In the genomic region with DNA sequence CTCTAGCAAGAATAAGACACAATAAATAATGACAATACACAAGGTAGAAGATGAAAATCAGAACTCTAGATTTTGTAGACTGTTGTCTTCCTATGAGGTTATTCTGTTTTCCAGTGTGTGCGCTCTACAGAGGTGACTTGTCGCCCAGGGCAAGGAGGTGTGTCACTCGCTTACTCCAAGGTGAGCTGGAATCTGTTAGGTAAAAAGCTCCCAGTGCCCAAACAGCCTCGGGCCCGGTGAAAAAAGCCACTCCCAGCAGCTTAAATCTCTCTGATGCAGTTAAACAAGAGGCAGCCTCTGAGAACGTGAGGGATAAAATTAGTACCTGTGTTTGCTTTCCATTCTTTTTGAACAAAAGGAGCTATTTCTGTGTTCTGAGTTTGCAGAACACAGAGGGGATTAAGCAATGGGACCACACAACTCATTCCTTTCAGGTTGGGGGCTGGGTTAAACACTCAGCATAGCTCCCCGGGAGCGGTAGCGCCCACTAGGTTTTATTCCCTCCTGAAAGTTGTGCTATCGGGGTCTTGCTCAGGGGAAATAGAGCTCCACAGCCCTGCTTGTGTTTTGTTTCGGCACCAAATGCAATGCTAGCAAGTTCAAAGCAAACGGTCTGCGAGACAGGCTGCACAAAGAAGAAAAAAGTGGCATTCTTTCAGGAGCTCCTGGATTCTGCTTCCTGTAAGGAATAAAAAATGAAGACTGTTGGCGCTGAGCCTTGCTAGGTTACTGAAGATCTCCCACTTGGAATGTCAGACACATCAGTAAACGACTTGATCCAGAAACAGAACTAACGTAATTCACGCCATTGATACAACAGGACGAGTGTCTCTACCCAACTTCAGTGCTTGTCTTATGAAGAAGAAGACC, we compare ENCODE assay signal across 1 cellular context.
A peak's percentile ranks its signal among the peaks of the same experiment; 100 is the strongest.
TF ChIP-seq lines count a peak whose summit lies in the region.

No MANE protein-coding gene starts in this region.

TF ChIP-seq in HepG2, 621 proteins besides CTCF, POLR2A, EP300 and RAD21 (continued from another document and continues in another):
- no peak for TF ChIP-seq ZNF318 (CRISPR knock-in tag; IDR thresholded peaks at IDR 0.05)
- no peak for TF ChIP-seq EED (CRISPR knock-in tag; IDR thresholded peaks at IDR 0.05)
- TF ChIP-seq GATAD2A (CRISPR knock-in tag; IDR thresholded peaks at IDR 0.05): peak; percentile 77
- TF ChIP-seq ZFY (CRISPR knock-in tag; IDR thresholded peaks at IDR 0.05): no peak
- peak; percentile 42; the same call in 1 of the 2 replicates for TF ChIP-seq ZNF335 (CRISPR knock-in tag; IDR thresholded peaks at IDR 0.05)
- no peak for TF ChIP-seq CSRNP1 (CRISPR knock-in tag; IDR thresholded peaks at IDR 0.05)
- TF ChIP-seq TAF15 (IDR thresholded peaks at IDR 0.05; ENCODE audit: low read depth, low read length, poor library complexity, severe bottlenecking): no peak
- TF ChIP-seq CAMTA2 (CRISPR knock-in tag; IDR thresholded peaks at IDR 0.05; ENCODE audit: borderline replicate concordance): no peak
- no peak for TF ChIP-seq SRF (IDR thresholded peaks at IDR 0.05; ENCODE audit: low read depth, low read length)
- 0 out of 2 replicates have a peak, but pooled peaks have one; percentile 4 for TF ChIP-seq TCF7 (IDR thresholded peaks at IDR 0.05; ENCODE audit: low read depth)
- TF ChIP-seq MAFF (IDR thresholded peaks at IDR 0.05; ENCODE audit: low read depth, low read length): no peak
- no peak for TF ChIP-seq SMARCC2 (IDR thresholded peaks at IDR 0.05)
- no peak for TF ChIP-seq HOXA9 (CRISPR knock-in tag; IDR thresholded peaks at IDR 0.05; ENCODE audit: borderline replicate concordance)
- no peak for TF ChIP-seq MXD1 (CRISPR knock-in tag; IDR thresholded peaks at IDR 0.05)
- no peak for TF ChIP-seq SRSF1 (optimal IDR thresholded peaks at IDR 0.05; ENCODE audit: low read depth, low read length)
- no peak for TF ChIP-seq IRF2 (CRISPR knock-in tag; IDR thresholded peaks at IDR 0.05)
- TF ChIP-seq, protein P1, sequence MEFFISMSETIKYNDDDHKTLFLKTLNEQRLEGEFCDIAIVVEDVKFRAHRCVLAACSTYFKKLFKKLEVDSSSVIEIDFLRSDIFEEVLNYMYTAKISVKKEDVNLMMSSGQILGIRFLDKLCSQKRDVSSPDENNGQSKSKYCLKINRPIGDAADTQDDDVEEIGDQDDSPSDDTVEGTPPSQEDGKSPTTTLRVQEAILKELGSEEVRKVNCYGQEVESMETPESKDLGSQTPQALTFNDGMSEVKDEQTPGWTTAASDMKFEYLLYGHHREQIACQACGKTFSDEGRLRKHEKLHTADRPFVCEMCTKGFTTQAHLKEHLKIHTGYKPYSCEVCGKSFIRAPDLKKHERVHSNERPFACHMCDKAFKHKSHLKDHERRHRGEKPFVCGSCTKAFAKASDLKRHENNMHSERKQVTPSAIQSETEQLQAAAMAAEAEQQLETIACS (CRISPR knock-in tag; IDR thresholded peaks at IDR 0.05): no peak
- TF ChIP-seq TBX3 (IDR thresholded peaks at IDR 0.05; ENCODE audit: borderline replicate concordance): no peak
- no peak for TF ChIP-seq SIN3B (IDR thresholded peaks at IDR 0.05; ENCODE audit: low read length)
- no peak for TF ChIP-seq ZBTB49 (CRISPR knock-in tag; IDR thresholded peaks at IDR 0.05; ENCODE audit: borderline replicate concordance)
- no peak for TF ChIP-seq TGIF2 (CRISPR knock-in tag; IDR thresholded peaks at IDR 0.05)
- no peak for TF ChIP-seq ZNF558 (CRISPR knock-in tag; IDR thresholded peaks at IDR 0.05; ENCODE audit: borderline replicate concordance)
- TF ChIP-seq ZNF101 (CRISPR knock-in tag; IDR thresholded peaks at IDR 0.05; ENCODE audit: borderline replicate concordance, low read depth): no peak
- no peak for TF ChIP-seq NR2C2 (CRISPR knock-in tag; IDR thresholded peaks at IDR 0.05; ENCODE audit: borderline replicate concordance)
- TF ChIP-seq, protein P2, sequence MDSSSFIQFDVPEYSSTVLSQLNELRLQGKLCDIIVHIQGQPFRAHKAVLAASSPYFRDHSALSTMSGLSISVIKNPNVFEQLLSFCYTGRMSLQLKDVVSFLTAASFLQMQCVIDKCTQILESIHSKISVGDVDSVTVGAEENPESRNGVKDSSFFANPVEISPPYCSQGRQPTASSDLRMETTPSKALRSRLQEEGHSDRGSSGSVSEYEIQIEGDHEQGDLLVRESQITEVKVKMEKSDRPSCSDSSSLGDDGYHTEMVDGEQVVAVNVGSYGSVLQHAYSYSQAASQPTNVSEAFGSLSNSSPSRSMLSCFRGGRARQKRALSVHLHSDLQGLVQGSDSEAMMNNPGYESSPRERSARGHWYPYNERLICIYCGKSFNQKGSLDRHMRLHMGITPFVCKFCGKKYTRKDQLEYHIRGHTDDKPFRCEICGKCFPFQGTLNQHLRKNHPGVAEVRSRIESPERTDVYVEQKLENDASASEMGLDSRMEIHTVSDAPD (CRISPR knock-in tag; IDR thresholded peaks at IDR 0.05): no peak; the same call in 1 of the 2 replicates
- TF ChIP-seq, protein P3, sequence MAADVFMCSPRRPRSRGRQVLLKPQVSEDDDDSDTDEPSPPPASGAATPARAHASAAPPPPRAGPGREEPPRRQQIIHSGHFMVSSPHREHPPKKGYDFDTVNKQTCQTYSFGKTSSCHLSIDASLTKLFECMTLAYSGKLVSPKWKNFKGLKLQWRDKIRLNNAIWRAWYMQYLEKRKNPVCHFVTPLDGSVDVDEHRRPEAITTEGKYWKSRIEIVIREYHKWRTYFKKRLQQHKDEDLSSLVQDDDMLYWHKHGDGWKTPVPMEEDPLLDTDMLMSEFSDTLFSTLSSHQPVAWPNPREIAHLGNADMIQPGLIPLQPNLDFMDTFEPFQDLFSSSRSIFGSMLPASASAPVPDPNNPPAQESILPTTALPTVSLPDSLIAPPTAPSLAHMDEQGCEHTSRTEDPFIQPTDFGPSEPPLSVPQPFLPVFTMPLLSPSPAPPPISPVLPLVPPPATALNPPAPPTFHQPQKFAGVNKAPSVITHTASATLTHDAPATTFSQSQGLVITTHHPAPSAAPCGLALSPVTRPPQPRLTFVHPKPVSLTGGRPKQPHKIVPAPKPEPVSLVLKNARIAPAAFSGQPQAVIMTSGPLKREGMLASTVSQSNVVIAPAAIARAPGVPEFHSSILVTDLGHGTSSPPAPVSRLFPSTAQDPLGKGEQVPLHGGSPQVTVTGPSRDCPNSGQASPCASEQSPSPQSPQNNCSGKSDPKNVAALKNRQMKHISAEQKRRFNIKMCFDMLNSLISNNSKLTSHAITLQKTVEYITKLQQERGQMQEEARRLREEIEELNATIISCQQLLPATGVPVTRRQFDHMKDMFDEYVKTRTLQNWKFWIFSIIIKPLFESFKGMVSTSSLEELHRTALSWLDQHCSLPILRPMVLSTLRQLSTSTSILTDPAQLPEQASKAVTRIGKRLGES (CRISPR knock-in tag; IDR thresholded peaks at IDR 0.05; ENCODE audit: borderline replicate concordance): no peak
- TF ChIP-seq KDM5B (CRISPR knock-in tag; IDR thresholded peaks at IDR 0.05; ENCODE audit: borderline replicate concordance): no peak
- no peak for TF ChIP-seq SOX6 (IDR thresholded peaks at IDR 0.05)
- TF ChIP-seq SOX6 (CRISPR knock-in tag; IDR thresholded peaks at IDR 0.05): peak; percentile 89
- TF ChIP-seq IKZF1 (IDR thresholded peaks at IDR 0.05): no peak
- TF ChIP-seq ZNF720 (CRISPR knock-in tag; IDR thresholded peaks at IDR 0.05): no peak
- TF ChIP-seq ZNF441 (CRISPR knock-in tag; IDR thresholded peaks at IDR 0.05; ENCODE audit: borderline replicate concordance): no peak
- no peak for TF ChIP-seq PLRG1 (conservative IDR thresholded peaks at IDR 0.05)
- TF ChIP-seq THRA (CRISPR knock-in tag; IDR thresholded peaks at IDR 0.05; ENCODE audit: borderline replicate concordance): no peak
- TF ChIP-seq ZFAT (CRISPR knock-in tag; conservative IDR thresholded peaks at IDR 0.05): no peak
- no peak for TF ChIP-seq RBM22 (optimal IDR thresholded peaks at IDR 0.05; ENCODE audit: low read length)
- 0 out of 4 replicates have a peak, but pooled peaks of 1 of the 2 experiments have one; percentile 27 for TF ChIP-seq KLF16 (CRISPR knock-in tag; IDR thresholded peaks at IDR 0.05)
